ENCODE assay signal across 21 cellular contexts in genomic region chr4:141659539-141659938, GRCh38.
DNase-seq lines count a peak whose midpoint lies in the region; ATAC-seq lines count a peak whose summit lies in the region.
"Had no signal": no experiment of that assay in that cellular context is flagged by ENCODE, and none has a peak within 500 bp of the region (broad histone marks: within the 10 kb centered on the region; RNA-seq: fewer than 3 reads in every experiment).

No MANE protein-coding gene starts in this region.

- DNase-seq in memory B cell (ENCODE audit: low spot score in 2 of 2): no peak
- DNase-seq in activated CD4-positive, CD25-positive, alpha-beta regulatory T cell treated with anti-CD3 and anti-CD28 coated beads, Interleukin-2, amount 50 U/mL, for 72 hours: no peak
- DNase-seq in activated CD4-positive, alpha-beta T cell treated with anti-CD3 and anti-CD28 coated beads, Interleukin-2, amount 50 U/mL, for 48 hours: no peak
- DNase-seq in NK-92 (lab: John Stamatoyannopoulos, UW; ENCODE audit: unreplicated experiment): no peak
- DNase-seq in NCI-H82 (lab: John Stamatoyannopoulos, UW): no peak
- DNase-seq: activated CD8-positive, alpha-beta T cell treated with anti-CD3 and anti-CD28 coated beads, Interleukin-2, amount 10 ng/mL, durations not matched to agents 7 days and 5 days; activated effector memory CD4-positive, alpha-beta T cell treated with anti-CD3 and anti-CD28 coated beads, Interleukin-2, amount 50 U/mL, for 16 hours; activated naive CD8-positive, alpha-beta T cell treated with anti-CD3 and anti-CD28 coated beads for 36 hours; central memory CD4-positive, alpha-beta T cell; DMS153; gastrocnemius medialis; left cardiac atrium; mammary epithelial cell; NCI-H1694; NCI-H446 treated with DMSO at 0.1 percent for 48 hours; spleen; trophoblast cell had no signal

- peaks cover 14% of the 10 kb centered on the region for H3K36me3 Mint-ChIP-seq in memory B cell
- H3K36me3 Mint-ChIP-seq: activated naive CD8-positive, alpha-beta T cell treated with anti-CD3 and anti-CD28 coated beads for 36 hours had no signal

- no peaks in the 10 kb centered on the region for H3K9me3 Mint-ChIP-seq in memory B cell
- H3K9me3 Mint-ChIP-seq: activated naive CD8-positive, alpha-beta T cell treated with anti-CD3 and anti-CD28 coated beads for 36 hours; neural crest cell had no signal

- H3K27ac Mint-ChIP-seq in memory B cell: peak overlapping the region; percentile 12
- H3K27ac Mint-ChIP-seq: activated CD8-positive, alpha-beta T cell treated with anti-CD3 and anti-CD28 coated beads, Interleukin-2, amount 10 ng/mL, durations not matched to agents 7 days and 5 days; activated naive CD8-positive, alpha-beta T cell treated with anti-CD3 and anti-CD28 coated beads for 36 hours had no signal

- H3K4me1 Mint-ChIP-seq in memory B cell: peaks cover 16% of the 10 kb centered on the region
- H3K4me1 Mint-ChIP-seq: activated naive CD8-positive, alpha-beta T cell treated with anti-CD3 and anti-CD28 coated beads for 36 hours; neural crest cell had no signal

- ATAC-seq in GM18858 (IDR thresholded peaks at IDR 0.05; ENCODE audit: unreplicated experiment) (peak; percentile 41), HG02588 (IDR thresholded peaks at IDR 0.05; ENCODE audit: unreplicated experiment) (peak; percentile 45), HG03442 (IDR thresholded peaks at IDR 0.05; ENCODE audit: unreplicated experiment) (peak; percentile 37), memory B cell (ENCODE audit: low read depth) (no peak)
- ATAC-seq: activated CD8-positive, alpha-beta T cell treated with anti-CD3 and anti-CD28 coated beads, Interleukin-2, amount 10 ng/mL, durations not matched to agents 7 days and 5 days; gastrocnemius medialis; left cardiac atrium had no signal

- no peaks in the 10 kb centered on the region for H3K27me3 Mint-ChIP-seq in memory B cell
- H3K27me3 Mint-ChIP-seq: activated naive CD8-positive, alpha-beta T cell treated with anti-CD3 and anti-CD28 coated beads for 36 hours had no signal

- H3K4me3 Mint-ChIP-seq in memory B cell: no peak overlapping the region
- H3K4me3 Mint-ChIP-seq: activated CD8-positive, alpha-beta T cell treated with anti-CD3 and anti-CD28 coated beads, Interleukin-2, amount 10 ng/mL, durations not matched to agents 7 days and 5 days; activated naive CD8-positive, alpha-beta T cell treated with anti-CD3 and anti-CD28 coated beads for 36 hours; neural crest cell had no signal
